In the genomic region with DNA sequence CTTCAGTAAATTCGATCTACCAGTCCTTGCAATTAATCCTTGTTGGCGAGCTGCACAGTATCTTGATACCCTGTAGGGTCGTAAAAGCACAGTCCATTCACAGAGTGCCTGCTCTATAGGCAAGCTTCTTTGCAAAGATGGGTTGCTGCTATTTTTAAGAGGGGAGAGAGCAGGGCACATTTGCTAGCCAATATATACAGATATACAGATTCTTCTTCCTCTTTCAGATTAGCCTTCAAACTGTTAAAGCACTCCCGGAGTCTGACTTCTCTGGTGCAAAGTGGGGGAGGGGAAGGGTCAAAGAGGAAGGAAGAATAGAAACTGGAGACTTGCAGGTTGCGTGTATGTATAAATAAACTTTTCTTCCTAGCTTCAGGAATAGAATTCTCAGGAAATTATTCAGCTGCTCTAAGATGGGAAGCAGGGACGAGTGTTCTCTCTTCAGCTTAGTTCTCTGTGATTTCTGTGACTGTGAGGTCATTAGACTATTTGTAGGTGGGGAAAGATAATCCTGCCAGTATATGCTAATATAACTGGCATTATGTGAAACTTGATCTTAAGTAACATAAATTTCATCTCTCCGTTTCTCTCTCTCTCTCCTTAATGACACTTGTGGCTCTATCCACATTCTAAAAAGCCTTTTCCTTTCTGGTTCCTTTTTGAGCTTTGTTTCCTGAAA, we compare ENCODE assay signal across 8 cellular contexts. TPM values are rescaled to one million over a fixed set of nuclear protein-coding genes. Genes with fewer than 3 reads are reported as not detected.
DNase-seq lines count a peak whose midpoint lies in the region; ATAC-seq, FAIRE-seq and TF ChIP-seq lines count a peak whose summit lies in the region.

A gene with protein sequence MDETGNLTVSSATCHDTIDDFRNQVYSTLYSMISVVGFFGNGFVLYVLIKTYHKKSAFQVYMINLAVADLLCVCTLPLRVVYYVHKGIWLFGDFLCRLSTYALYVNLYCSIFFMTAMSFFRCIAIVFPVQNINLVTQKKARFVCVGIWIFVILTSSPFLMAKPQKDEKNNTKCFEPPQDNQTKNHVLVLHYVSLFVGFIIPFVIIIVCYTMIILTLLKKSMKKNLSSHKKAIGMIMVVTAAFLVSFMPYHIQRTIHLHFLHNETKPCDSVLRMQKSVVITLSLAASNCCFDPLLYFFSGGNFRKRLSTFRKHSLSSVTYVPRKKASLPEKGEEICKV (minus strand): TSS at position 242 of the 679 bp plus-strand sequence. CDS start 53,865 bp downstream, outside the sequence.

- no peaks in the 10 kb centered on the region for H3K9me3 ChIP-seq in mucosa of descending colon
- no peaks in the 10 kb centered on the region for H3K9me3 ChIP-seq in sigmoid colon

- H3K4me3 ChIP-seq in mucosa of descending colon (no peak within 1 kb of the TSS), sigmoid colon (peak within 1 kb of the TSS in 2 of 4 donors; percentile 15 to 25)

- peak within 1 kb of the TSS in 2 of 4 donors; percentile 5 to 69 for H3K27ac ChIP-seq in sigmoid colon

- TF ChIP-seq EP300 in sigmoid colon (IDR thresholded peaks at IDR 0.05): no peak

- TF ChIP-seq POLR2A in sigmoid colon (IDR thresholded peaks at IDR 0.05): no peak

- no peak for DNase-seq in GM18507 (ENCODE audit: extremely low spot score, insufficient read length, low read depth)
- peak; percentile 85 for DNase-seq in OCI-M1 (lab: John Stamatoyannopoulos, UW)
- DNase-seq in mucosa of descending colon: peak in 1 of 3 donors; percentile 10
- no peak for DNase-seq in sigmoid colon
- no peak for DNase-seq in NCI-H526 treated with DMSO at 0.1 percent for 48 hours (lab: John Stamatoyannopoulos, UW)
- DNase-seq in H4 (ENCODE audit: low spot score): no peak

- 20% methylated on average over 7 of the region's 7 CpGs for WGBS in sigmoid colon, 2 donors

- FAIRE-seq in GM18507 (lab: Jason Lieb, UNC): peak; percentile 94

- ATAC-seq in HG02623 (IDR thresholded peaks at IDR 0.05; ENCODE audit: unreplicated experiment) (peak; percentile 43), mucosa of descending colon (peak; percentile 56), GM18873 (IDR thresholded peaks at IDR 0.05; ENCODE audit: low FRiP score, unreplicated experiment) (no peak)

- H3K4me1 ChIP-seq in mucosa of descending colon (ENCODE audit: low read depth): no peaks in the 10 kb centered on the region
- no peaks in the 10 kb centered on the region for H3K4me1 ChIP-seq in sigmoid colon

- H3K27me3 ChIP-seq in sigmoid colon: no peaks in the 10 kb centered on the region

- TF ChIP-seq CTCF in mucosa of descending colon (IDR thresholded peaks at IDR 0.05) (no peak), sigmoid colon (IDR thresholded peaks at IDR 0.05) (no peak)

- H3K36me3 ChIP-seq in mucosa of descending colon (ENCODE audit: low read depth) (no peaks in the 10 kb centered on the region), sigmoid colon (no peaks in the 10 kb centered on the region)

- intact Hi-C loops in mucosa of descending colon (cut with DNase I, micrococcal nuclease) (no loop called here), sigmoid colon (cut with DNase I) (no loop called here)

RNA-seq across cellular contexts. Expression of the gene that starts here (rescaled TPM):
- total RNA-seq in mucosa of descending colon (1 to 10 TPM; 1.2 to 1.6 (median 1.5) TPM), sigmoid colon (1 to 10 TPM; 1.2 to 3.0 (median 1.7) TPM)
- 1 to 10 TPM in 2 of 3 donors, under 1 TPM in 1; 0.60 to 2.9 (median 1.6) TPM for polyA plus RNA-seq in sigmoid colon
- 0.04 TPM in 1 of 2 replicates, not detected in the other for total RNA-seq in H4 (2014; rRNA removed; shearing (Covaris generic))
